Comparison of ENCODE assay signal across 10 cellular contexts in the genomic region with DNA sequence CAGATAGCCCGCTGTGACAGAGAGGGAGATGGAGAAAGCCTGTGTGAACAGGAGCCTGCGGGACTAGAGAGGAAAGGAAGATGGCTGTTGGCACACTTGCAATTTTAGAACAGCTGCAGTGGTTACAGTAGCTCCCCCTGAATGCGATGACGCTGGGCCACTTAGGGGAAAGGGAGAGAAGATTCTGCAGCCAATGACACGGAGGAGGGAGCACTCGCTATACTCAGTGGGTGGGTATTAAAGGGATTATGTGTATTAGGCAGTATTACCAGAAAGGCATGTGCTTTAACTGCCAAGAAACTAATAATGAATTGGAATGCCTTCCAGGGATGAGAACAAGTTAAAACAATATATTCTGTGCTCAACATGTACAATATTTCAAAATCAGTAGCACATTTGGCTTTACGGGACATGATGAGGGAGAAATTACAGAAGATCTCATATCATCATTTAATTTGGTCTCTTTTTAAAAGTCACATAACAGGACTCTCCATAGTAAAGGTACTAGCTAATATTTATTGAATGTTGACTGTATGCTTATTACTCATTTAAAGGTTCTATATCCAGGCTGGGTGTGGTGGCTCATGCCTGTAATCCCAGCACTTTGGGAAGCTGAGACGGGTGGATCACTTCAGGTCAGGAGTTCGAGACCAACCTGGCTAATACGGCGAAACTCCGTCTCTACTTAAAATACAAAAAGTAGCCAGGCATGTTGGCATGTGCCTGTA. TPM values are rescaled to one million over a fixed set of nuclear protein-coding genes. Genes with fewer than 3 reads are reported as not detected.
A peak's percentile ranks its signal among the peaks of the same experiment; 100 is the strongest.
DNase-seq lines count a peak whose midpoint lies in the region; FAIRE-seq and TF ChIP-seq lines count a peak whose summit lies in the region.
"Had no signal": no experiment of that assay in that cellular context is flagged by ENCODE, and none has a peak within 500 bp of the region (broad histone marks: within the 10 kb centered on the region; RNA-seq: fewer than 3 reads in every experiment).

No MANE protein-coding gene starts in this region.

- POLR2A ChIA-PET in RWPE1 (lab: Yijun Ruan, JAX; ENCODE audit: low non-redundant PET): no interaction called here

- no peak for TF ChIP-seq POLR2A in GM12892 (IDR thresholded peaks at IDR 0.05; ENCODE audit: low read depth, low read length)

- H3K36me3 Mint-ChIP-seq in Calu3 (ENCODE audit: insufficient read depth, unreplicated experiment): no peaks in the 10 kb centered on the region

- H3K4me1 ChIP-seq in smooth muscle cell (ENCODE audit: low read depth): no peaks in the 10 kb centered on the region
- H3K4me1 ChIP-seq: breast epithelium had no signal

- no peaks in the 10 kb centered on the region for H3F3A ChIP-seq in smooth muscle cell (ENCODE audit: low read depth)

- no peak overlapping the region for H2AFZ ChIP-seq in smooth muscle cell (ENCODE audit: low read depth)

- no peaks in the 10 kb centered on the region for H3K9me3 Mint-ChIP-seq in Calu3 (ENCODE audit: low read depth, unreplicated experiment)
- H3K9me3 Mint-ChIP-seq: activated B cell treated with CpG ODN at 0.5 μM for 24 hours had no signal

- peak overlapping the region; percentile 98 for H3K27ac ChIP-seq in RWPE1
- H3K27ac ChIP-seq in smooth muscle cell (ENCODE audit: low read depth): peak overlapping the region; percentile 41

- peaks cover 29% of the 10 kb centered on the region for H3K4me1 Mint-ChIP-seq in Calu3 (ENCODE audit: low read depth, unreplicated experiment)

- no peaks in the 10 kb centered on the region for H3K9me3 ChIP-seq in smooth muscle cell (replicated peaks; ENCODE audit: low read depth)
- H3K9me3 ChIP-seq: breast epithelium had no signal

- DNase-seq in HFF-Myc (ENCODE audit: extremely low read depth, low read depth): peak; percentile 51
- peak; percentile 66 for DNase-seq in RWPE1 (ENCODE audit: low spot score)
- peak; percentile 56 to 76 for DNase-seq in foreskin fibroblast
- peak; percentile 27 for DNase-seq in smooth muscle cell (lab: John Stamatoyannopoulos, UW; ENCODE audit: unreplicated experiment)
- no peak for DNase-seq in HK-2 (ENCODE audit: unreplicated experiment)
- DNase-seq in GM12892 (ENCODE audit: insufficient read length): no peak
- DNase-seq in stimulated activated CD4-positive, alpha-beta T cell treated with anti-CD3 and anti-CD28 coated beads, Interleukin-2, amount 100 ng/mL, for 48 hours: no peak
- DNase-seq in Calu3: no peak
- DNase-seq: activated B cell treated with CpG ODN at 0.5 μM for 24 hours had no signal

- no peaks in the 10 kb centered on the region for H3K79me2 ChIP-seq in smooth muscle cell (ENCODE audit: low read depth)

- no peak overlapping the region for H3K4me3 ChIP-seq in HFF-Myc (replicated peaks; ENCODE audit: low read depth, low read length)
- no peak overlapping the region for H3K4me3 ChIP-seq in foreskin fibroblast (ENCODE audit: low read depth in 1 of 2, low read length in 2 of 2)
- H3K4me3 ChIP-seq in smooth muscle cell: no peak overlapping the region

- BruUV-seq in Calu3 (replicated peaks; lab: Mats Ljungman, UMichigan): no TSS peak

- H3K27me3 Mint-ChIP-seq in Calu3 (ENCODE audit: unreplicated experiment): no peaks in the 10 kb centered on the region
- H3K27me3 Mint-ChIP-seq: activated B cell treated with CpG ODN at 0.5 μM for 24 hours had no signal

- no peak overlapping the region for H3K4me3 Mint-ChIP-seq in Calu3 (ENCODE audit: low read depth, unreplicated experiment)
- H3K4me3 Mint-ChIP-seq: activated B cell treated with CpG ODN at 0.5 μM for 24 hours had no signal

- no peak for FAIRE-seq in GM12892 (lab: Jason Lieb, UNC)

- H3K27me3 ChIP-seq in smooth muscle cell (ENCODE audit: low read depth): no peaks in the 10 kb centered on the region
- H3K27me3 ChIP-seq: breast epithelium had no signal

- no peaks in the 10 kb centered on the region for H4K20me1 ChIP-seq in smooth muscle cell (ENCODE audit: low read depth)

- no peak overlapping the region for H3K27ac Mint-ChIP-seq in Calu3 (ENCODE audit: unreplicated experiment)
- H3K27ac Mint-ChIP-seq: activated B cell treated with CpG ODN at 0.5 μM for 24 hours had no signal

- TF ChIP-seq CTCF in HFF-Myc (IDR thresholded peaks at IDR 0.05; ENCODE audit: low read depth, low read length, missing control alignments) (no peak), RWPE1 (conservative IDR thresholded peaks at IDR 0.05; ENCODE audit: low read depth) (no peak), foreskin fibroblast (IDR thresholded peaks at IDR 0.05; ENCODE audit: low read depth, low read length) (no peak), smooth muscle cell (IDR thresholded peaks at IDR 0.05; ENCODE audit: borderline replicate concordance, insufficient read depth, poor library complexity, severe bottlenecking) (no peak), Calu3 (IDR thresholded peaks at IDR 0.05; ENCODE audit: unreplicated experiment) (no peak)

- CTCF ChIA-PET in RWPE1 (lab: Yijun Ruan, JAX): no interaction called here
- CTCF ChIA-PET in Calu3 (lab: Charles Lee): no interaction called here

- no peaks in the 10 kb centered on the region for H3K36me3 ChIP-seq in smooth muscle cell (ENCODE audit: low read depth)
- H3K36me3 ChIP-seq: breast epithelium had no signal

- 40% methylated on average over 12 of the region's 12 CpGs for WGBS in smooth muscle cell (ENCODE audit: low lambda C conversion rate)

- H3K9ac ChIP-seq in smooth muscle cell (ENCODE audit: low read depth): no peak overlapping the region

- no peak overlapping the region for H3K4me2 ChIP-seq in smooth muscle cell

- intact Hi-C loops in Calu3 (cut with micrococcal nuclease; ENCODE audit: unreplicated experiment): no loop called here

RNA-seq across cellular contexts. Expression of gene FOS, which starts 35.9 kb away (rescaled TPM):
- 1,280 and 1,300 TPM in 2 replicates for total RNA-seq in smooth muscle cell
- 1,543 and 1,567 TPM in 2 replicates for polyA plus RNA-seq in smooth muscle cell
- 5.3 TPM for polyA plus RNA-seq in GM12892 (2012; ENCODE audit: missing spikeins)
- total RNA-seq in Calu3 (2022): 149 and 183 TPM in 2 replicates

Comparison
In these comparisons a context has a peak if more than half of its experiments do, and no peak if none do; other contexts are left out.
1. DNase-seq: peak in HFF-Myc (single experiment), RWPE1 (single experiment), foreskin fibroblast (2 of 2) and smooth muscle cell (single experiment); none in HK-2 (single experiment), GM12892 (single experiment), stimulated activated CD4-positive, alpha-beta T cell treated with anti-CD3 and anti-CD28 coated beads, Interleukin-2, amount 100 ng/mL, for 48 hours (0 of 2) and Calu3 (single experiment).